15 cellular contexts compared by ENCODE assay signal in the genomic region with DNA sequence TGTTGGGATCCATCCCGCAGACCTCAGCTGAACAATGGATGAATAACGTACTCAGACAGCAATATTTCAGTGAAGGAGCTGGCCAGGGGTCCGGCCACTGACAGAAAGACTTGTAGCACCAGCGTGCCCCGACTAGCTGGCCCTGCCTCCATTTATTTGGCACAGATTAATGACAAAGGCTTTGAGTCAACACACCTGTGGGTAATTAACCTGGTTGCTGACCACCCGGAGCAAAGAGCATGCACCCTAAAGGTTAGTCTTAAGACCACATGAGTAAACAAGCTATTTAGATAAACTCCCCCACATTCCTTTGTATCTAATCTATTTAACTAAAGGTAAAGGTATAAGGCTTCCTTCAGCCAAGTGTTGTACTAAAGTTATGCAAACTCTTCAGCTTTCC.
DNase-seq lines count a peak whose midpoint lies in the region; ATAC-seq and TF ChIP-seq lines count a peak whose summit lies in the region.
"Had no signal": no experiment of that assay in that cellular context is flagged by ENCODE, and none has a peak within 500 bp of the region (broad histone marks: within the 10 kb centered on the region; RNA-seq: fewer than 3 reads in every experiment).

No MANE protein-coding gene starts in this region.

- H3K4me1 ChIP-seq in GM23338 (ENCODE audit: insufficient read depth), result peaks cover 21% of the 10 kb centered on the region
- H3K4me1 ChIP-seq in Karpas-422 (ENCODE audit: low read length), result peaks cover under 1% of the 10 kb centered on the region; the same call in 1 of the 2 replicates
- H3K4me1 ChIP-seq in endodermal cell (ENCODE audit: control insufficient read depth, insufficient read depth, low read length), result peaks cover 3% of the 10 kb centered on the region
- H3K4me1 ChIP-seq: BLaER1, Caco-2 had no signal

- H3K9ac ChIP-seq in Karpas-422 (ENCODE audit: low read length), result no peak overlapping the region
- H3K9ac ChIP-seq in endodermal cell (ENCODE audit: extremely low read depth, low read length, poor library complexity, severe bottlenecking), result no peak overlapping the region
- H3K9ac ChIP-seq: BLaER1 had no signal

- H3K27me3 Mint-ChIP-seq in GM23338 (ENCODE audit: insufficient read depth, low read depth, poor library complexity), result no peaks in the 10 kb centered on the region
- no peaks in the 10 kb centered on the region for H3K27me3 Mint-ChIP-seq in endodermal cell (ENCODE audit: insufficient read depth)
- H3K27me3 Mint-ChIP-seq in activated CD4-positive, alpha-beta T cell treated with anti-CD3 and anti-CD28 coated beads for 36 hours, result no peaks in the 10 kb centered on the region
- no peaks in the 10 kb centered on the region for H3K27me3 Mint-ChIP-seq in activated naive CD4-positive, alpha-beta T cell treated with anti-CD3 and anti-CD28 coated beads, Interleukin-2, amount 10 ng/mL, durations not matched to agents 7 days and 5 days
- H3K27me3 Mint-ChIP-seq: CD8-positive, alpha-beta memory T cell had no signal

- H3K9me3 Mint-ChIP-seq in GM23338, result no peaks in the 10 kb centered on the region
- H3K9me3 Mint-ChIP-seq in endodermal cell, result peaks cover 23% of the 10 kb centered on the region
- H3K9me3 Mint-ChIP-seq in activated CD4-positive, alpha-beta T cell treated with anti-CD3 and anti-CD28 coated beads for 36 hours (ENCODE audit: low read depth), result peaks cover 10% of the 10 kb centered on the region
- H3K9me3 Mint-ChIP-seq in activated naive CD4-positive, alpha-beta T cell treated with anti-CD3 and anti-CD28 coated beads, Interleukin-2, amount 10 ng/mL, durations not matched to agents 7 days and 5 days, result peaks cover 2% of the 10 kb centered on the region

- peak overlapping the region; percentile 88 for H3K27ac ChIP-seq in GM23338 (ENCODE audit: low read depth)
- H3K27ac ChIP-seq in Karpas-422 (ENCODE audit: low read length), result no peak overlapping the region
- no peak overlapping the region for H3K27ac ChIP-seq in endodermal cell (ENCODE audit: low read depth, low read length)
- H3K27ac ChIP-seq: 22Rv1, BLaER1 had no signal

- H3K79me2 ChIP-seq in GM23338 (replicated peaks; ENCODE audit: insufficient read depth) (no peaks in the 10 kb centered on the region), Karpas-422 (ENCODE audit: low read length) (no peaks in the 10 kb centered on the region)

- H3K9me3 ChIP-seq in Karpas-422 (ENCODE audit: low read length) (no peaks in the 10 kb centered on the region), endodermal cell (ENCODE audit: control insufficient read depth, low read length) (peaks cover 16% of the 10 kb centered on the region)
- H3K9me3 ChIP-seq: BLaER1, Caco-2 had no signal

- H3K27ac Mint-ChIP-seq in GM23338, result peak overlapping the region; percentile 44; the same call in 1 of the 2 replicates
- no peak overlapping the region for H3K27ac Mint-ChIP-seq in endodermal cell
- no peak overlapping the region for H3K27ac Mint-ChIP-seq in activated CD4-positive, alpha-beta T cell treated with anti-CD3 and anti-CD28 coated beads for 36 hours
- no peak overlapping the region for H3K27ac Mint-ChIP-seq in activated naive CD4-positive, alpha-beta T cell treated with anti-CD3 and anti-CD28 coated beads, Interleukin-2, amount 10 ng/mL, durations not matched to agents 7 days and 5 days
- H3K27ac Mint-ChIP-seq: CD8-positive, alpha-beta memory T cell had no signal

- CTCF ChIA-PET in activated CD4-positive, alpha-beta T cell treated with anti-CD3 and anti-CD28 coated beads for 36 hours (lab: Charles Lee), result no interaction called here
- CTCF ChIA-PET in activated naive CD4-positive, alpha-beta T cell treated with anti-CD3 and anti-CD28 coated beads, Interleukin-2, amount 10 ng/mL, durations not matched to agents 7 days and 5 days (lab: Charles Lee), result no interaction called here

- POLR2A ChIA-PET in activated CD4-positive, alpha-beta T cell treated with anti-CD3 and anti-CD28 coated beads for 36 hours (lab: Charles Lee), result no interaction called here

- peak overlapping the region; percentile 21; the same call in 1 of the 3 replicates for H3K4me3 Mint-ChIP-seq in GM23338
- no peak overlapping the region for H3K4me3 Mint-ChIP-seq in endodermal cell
- no peak overlapping the region for H3K4me3 Mint-ChIP-seq in activated CD4-positive, alpha-beta T cell treated with anti-CD3 and anti-CD28 coated beads for 36 hours
- H3K4me3 Mint-ChIP-seq in activated naive CD4-positive, alpha-beta T cell treated with anti-CD3 and anti-CD28 coated beads, Interleukin-2, amount 10 ng/mL, durations not matched to agents 7 days and 5 days, result no peak overlapping the region
- H3K4me3 Mint-ChIP-seq: CD8-positive, alpha-beta memory T cell had no signal

- no peaks in the 10 kb centered on the region for H3K9me2 ChIP-seq in GM23338 (ENCODE audit: insufficient read depth)
- H3K9me2 ChIP-seq in Karpas-422 (replicated peaks; ENCODE audit: insufficient read depth, low read length), result no peaks in the 10 kb centered on the region

- H3F3A ChIP-seq in GM23338 (replicated peaks; ENCODE audit: low read depth), result no peaks in the 10 kb centered on the region

- H3K4me2 ChIP-seq in GM23338 (peak overlapping the region; percentile 22), Karpas-422 (ENCODE audit: low read depth, low read length, poor library complexity, severe bottlenecking) (no peak overlapping the region)
- H3K4me2 ChIP-seq: BLaER1 had no signal

- H3K36me3 Mint-ChIP-seq in GM23338 (ENCODE audit: low read depth) (peaks cover 8% of the 10 kb centered on the region; the same call in 1 of the 3 replicates), endodermal cell (ENCODE audit: low read depth) (peaks cover 16% of the 10 kb centered on the region)
- no peaks in the 10 kb centered on the region for H3K36me3 Mint-ChIP-seq in activated CD4-positive, alpha-beta T cell treated with anti-CD3 and anti-CD28 coated beads for 36 hours (ENCODE audit: low read depth)
- no peaks in the 10 kb centered on the region for H3K36me3 Mint-ChIP-seq in activated naive CD4-positive, alpha-beta T cell treated with anti-CD3 and anti-CD28 coated beads, Interleukin-2, amount 10 ng/mL, durations not matched to agents 7 days and 5 days
- H3K36me3 Mint-ChIP-seq: CD8-positive, alpha-beta memory T cell had no signal

- no peaks in the 10 kb centered on the region for H4K20me1 ChIP-seq in GM23338 (replicated peaks; ENCODE audit: insufficient read depth)
- H4K20me1 ChIP-seq in Karpas-422 (ENCODE audit: insufficient read depth, low read depth, low read length), result no peaks in the 10 kb centered on the region
- H4K20me1 ChIP-seq: BLaER1 had no signal

- WGBS in endodermal cell (ENCODE audit: insufficient coverage in 1 of 2, insufficient read length in 1 of 2), 2 experiments, result 50 to 54% methylated on average over 3 to 6 of the region's 6 CpGs

- H3K4me1 Mint-ChIP-seq in GM23338, result peaks cover 36% of the 10 kb centered on the region
- peaks cover 6% of the 10 kb centered on the region for H3K4me1 Mint-ChIP-seq in endodermal cell
- no peaks in the 10 kb centered on the region for H3K4me1 Mint-ChIP-seq in activated CD4-positive, alpha-beta T cell treated with anti-CD3 and anti-CD28 coated beads for 36 hours
- no peaks in the 10 kb centered on the region for H3K4me1 Mint-ChIP-seq in activated naive CD4-positive, alpha-beta T cell treated with anti-CD3 and anti-CD28 coated beads, Interleukin-2, amount 10 ng/mL, durations not matched to agents 7 days and 5 days
- H3K4me1 Mint-ChIP-seq: CD8-positive, alpha-beta memory T cell had no signal

- H2AFZ ChIP-seq in GM23338, result no peak overlapping the region
- H2AFZ ChIP-seq in Karpas-422 (ENCODE audit: low read length), result peak overlapping the region; percentile 4; the same call in 1 of the 2 replicates

- no peak for TF ChIP-seq CTCF in GM23338 (conservative IDR thresholded peaks at IDR 0.05; ENCODE audit: low read depth in 2 of 2)
- no peak for TF ChIP-seq CTCF in endodermal cell (conservative IDR thresholded peaks at IDR 0.05)

- H3K27me3 ChIP-seq in GM23338 (ENCODE audit: insufficient read depth) (no peaks in the 10 kb centered on the region), Karpas-422 (ENCODE audit: low read length) (no peaks in the 10 kb centered on the region), endodermal cell (ENCODE audit: control insufficient read depth, insufficient read depth, low read length, poor library complexity, severe bottlenecking) (no peaks in the 10 kb centered on the region)
- H3K27me3 ChIP-seq: BLaER1 had no signal

- intact Hi-C loops in activated CD4-positive, alpha-beta T cell treated with anti-CD3 and anti-CD28 coated beads for 36 hours (cut with DNase I, micrococcal nuclease), result no loop called here

- no peak overlapping the region for H3K4me3 ChIP-seq in GM23338
- H3K4me3 ChIP-seq in Karpas-422 (ENCODE audit: low read length), result no peak overlapping the region
- peak overlapping the region; percentile 72 for H3K4me3 ChIP-seq in endodermal cell (ENCODE audit: low read length)
- H3K4me3 ChIP-seq: BLaER1, K562 had no signal

- H3K36me3 ChIP-seq in GM23338 (ENCODE audit: insufficient read depth), result no peaks in the 10 kb centered on the region
- H3K36me3 ChIP-seq in Karpas-422 (ENCODE audit: insufficient read depth, low read length), result no peaks in the 10 kb centered on the region
- H3K36me3 ChIP-seq in endodermal cell (ENCODE audit: control insufficient read depth, insufficient read depth, low read length), result no peaks in the 10 kb centered on the region
- H3K36me3 ChIP-seq: BLaER1 had no signal

- ATAC-seq in GM23338, result peak; percentile 88
- ATAC-seq in activated CD4-positive, alpha-beta T cell treated with anti-CD3 and anti-CD28 coated beads for 36 hours, result no peak
- no peak for ATAC-seq in HG03442 (IDR thresholded peaks at IDR 0.05; ENCODE audit: unreplicated experiment)
- ATAC-seq: K562 had no signal

- peak; percentile 82 for DNase-seq in GM23338 (ENCODE audit: low spot score)
- DNase-seq in Karpas-422, result no peak
- DNase-seq in endodermal cell, result peak; percentile 53
- DNase-seq in left kidney (ENCODE audit: low read depth, low spot score), result peak; percentile 24
- DNase-seq in activated CD4-positive, alpha-beta T cell treated with anti-CD3 and anti-CD28 coated beads for 36 hours, result no peak
- no peak for DNase-seq in activated naive CD4-positive, alpha-beta T cell treated with anti-CD3 and anti-CD28 coated beads, Interleukin-2, amount 10 ng/mL, durations not matched to agents 7 days and 5 days
- DNase-seq in AML-193 (lab: John Stamatoyannopoulos, UW), result no peak
- DNase-seq: Caco-2; CD8-positive, alpha-beta memory T cell; DND-41; GDM1 had no signal

TF ChIP-seq in GM23338, 12 proteins besides CTCF, POLR2A, EP300 and RAD21 (continues in another document):
- no peak for TF ChIP-seq CREB1 (CRISPR knock-in tag; IDR thresholded peaks at IDR 0.05; ENCODE audit: low read depth)

Comparison
In these comparisons a context has a peak if more than half of its experiments do, and no peak if none do; other contexts are left out.
1. DNase-seq: peak in GM23338 (single experiment), endodermal cell (single experiment) and left kidney (single experiment); none in Karpas-422 (single experiment), activated CD4-positive, alpha-beta T cell treated with anti-CD3 and anti-CD28 coated beads for 36 hours (single experiment), activated naive CD4-positive, alpha-beta T cell treated with anti-CD3 and anti-CD28 coated beads, Interleukin-2, amount 10 ng/mL, durations not matched to agents 7 days and 5 days (single experiment) and AML-193 (0 of 2).